ENCODE assay signal across 8 cellular contexts in genomic region chr12:108630481-108631207, GRCh38. TPM values are rescaled to one million over a fixed set of nuclear protein-coding genes. Genes with fewer than 3 reads are reported as not detected.
DNase-seq lines count a peak whose midpoint lies in the region; ATAC-seq and TF ChIP-seq lines count a peak whose summit lies in the region.

No MANE protein-coding gene starts in this region.

- no peaks in the 10 kb centered on the region for H4K20me1 ChIP-seq in KMS-11 (ENCODE audit: insufficient read depth)

- no peak overlapping the region for H2AFZ ChIP-seq in KMS-11 (ENCODE audit: low read depth)

- H3K27me3 ChIP-seq in BE2C (no peaks in the 10 kb centered on the region), KMS-11 (ENCODE audit: insufficient read depth, low read depth) (no peaks in the 10 kb centered on the region), left ventricle myocardium inferior (ENCODE audit: low read depth) (no peaks in the 10 kb centered on the region)

- H3K9me3 ChIP-seq in BE2C (no peaks in the 10 kb centered on the region), left ventricle myocardium inferior (replicated peaks) (no peaks in the 10 kb centered on the region)

- H3K27ac ChIP-seq in KMS-11 (peak overlapping the region; percentile 99; the same call in 1 of the 2 replicates), left ventricle myocardium inferior (replicated peaks) (no peak overlapping the region)

- intact Hi-C loops in left ventricle myocardium inferior (cut with micrococcal nuclease): no loop called here

- H3K9ac ChIP-seq in KMS-11: no peak overlapping the region

- peaks cover 77% of the 10 kb centered on the region for H3K79me2 ChIP-seq in KMS-11 (ENCODE audit: insufficient read depth, low read depth)

- DNase-seq in BE2C (peak; percentile 27), amniotic stem cell (lab: John Stamatoyannopoulos, UW) (peak; percentile 77), myocyte (ENCODE audit: low read depth) (peak; percentile 93), NCI-H446 treated with DMSO at 0.1 percent for 48 hours (lab: John Stamatoyannopoulos, UW) (no peak), left ventricle myocardium inferior (no peak)
- DNase-seq in stimulated activated CD4-positive, alpha-beta T cell treated with anti-CD3 and anti-CD28 coated beads, Interleukin-2, amount 100 ng/mL, for 48 hours: no peak

- H3K36me3 ChIP-seq in BE2C: no peaks in the 10 kb centered on the region
- no peaks in the 10 kb centered on the region for H3K36me3 ChIP-seq in KMS-11 (ENCODE audit: insufficient read depth)
- H3K36me3 ChIP-seq in left ventricle myocardium inferior: no peaks in the 10 kb centered on the region

- H3K4me1 ChIP-seq in BE2C (peaks cover 8% of the 10 kb centered on the region), KMS-11 (ENCODE audit: low read depth, poor library complexity, severe bottlenecking) (peaks cover 81% of the 10 kb centered on the region), left ventricle myocardium inferior (peaks cover 15% of the 10 kb centered on the region)

- TF ChIP-seq CTCF in BE2C (IDR thresholded peaks at IDR 0.05; ENCODE audit: low read depth, low read length): no peak
- TF ChIP-seq CTCF in KMS-11 (conservative IDR thresholded peaks at IDR 0.05; ENCODE audit: low read depth, low read length): no peak
- no peak for TF ChIP-seq CTCF in left ventricle myocardium inferior (IDR thresholded peaks at IDR 0.05; ENCODE audit: borderline replicate concordance)

- H3K4me2 ChIP-seq in KMS-11: peak overlapping the region; percentile 94

- ATAC-seq in HG02885 (IDR thresholded peaks at IDR 0.05; ENCODE audit: poor library complexity, unreplicated experiment): no peak

- H3K4me3 ChIP-seq in BE2C (ENCODE audit: low read depth, low read length): no peak overlapping the region
- no peak overlapping the region for H3K4me3 ChIP-seq in KMS-11 (IDR thresholded peaks at IDR 0.05; ENCODE audit: insufficient read depth, low read depth, low read length)
- H3K4me3 ChIP-seq in left ventricle myocardium inferior: no peak overlapping the region

RNA-seq across cellular contexts. Expression of gene SELPLG, which starts 3.0 kb away (rescaled TPM):
- 1.4 TPM for polyA plus RNA-seq in BE2C (2012; ENCODE audit: insufficient read depth, insufficient read length, low read depth)
- total RNA-seq in myocyte: 2.4 and 2.9 TPM in 2 replicates
- 5.1 TPM for polyA plus RNA-seq in myocyte (2012)
- total RNA-seq in left ventricle myocardium inferior: 3.4 TPM

RNA-seq across cellular contexts. Expression of gene TMEM119, which starts 32.8 kb away (rescaled TPM):
- 10.9 TPM for polyA plus RNA-seq in BE2C (2012; ENCODE audit: insufficient read depth, insufficient read length, low read depth)
- total RNA-seq in myocyte (34.4 and 55.5 TPM in 2 replicates), left ventricle myocardium inferior (1.3 TPM)
- polyA plus RNA-seq in myocyte (2012): 50.8 TPM

Comparison
In these comparisons a context has a peak if more than half of its experiments do, and no peak if none do; other contexts are left out.
1. DNase-seq: peak in BE2C (single experiment), amniotic stem cell (single experiment) and myocyte (single experiment); none in stimulated activated CD4-positive, alpha-beta T cell treated with anti-CD3 and anti-CD28 coated beads, Interleukin-2, amount 100 ng/mL, for 48 hours (0 of 2), NCI-H446 treated with DMSO at 0.1 percent for 48 hours (single experiment) and left ventricle myocardium inferior (single experiment).
2. RNA of gene TMEM119, which starts 32.8 kb away (total RNA-seq): 34.4 to 55.5 TPM in myocyte; 1.3 TPM in left ventricle myocardium inferior (single experiment); every median in the first group is over 10 times any median in the second.